Comparison of ENCODE assay signal across 8 cellular contexts in the genomic region with DNA sequence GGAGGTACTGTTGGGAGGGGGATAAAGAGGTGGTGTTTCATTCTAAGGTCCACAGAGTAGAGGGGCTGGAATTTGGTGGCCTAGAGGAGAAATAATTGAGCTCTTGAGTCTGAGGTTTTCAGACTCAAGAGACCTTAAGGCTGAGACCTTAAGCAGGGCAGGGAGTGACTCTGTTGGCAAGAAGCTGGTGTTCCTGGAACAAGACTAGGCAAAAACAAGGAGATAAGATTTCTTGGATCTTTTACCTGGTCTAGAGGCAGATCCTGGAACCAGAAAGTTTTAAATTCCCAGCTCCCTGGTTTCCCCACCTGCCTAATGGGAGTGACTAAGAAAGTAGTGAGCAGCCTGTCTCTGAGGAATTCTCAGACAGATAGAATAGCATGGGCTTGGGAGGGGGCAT. TPM values are rescaled to one million over a fixed set of nuclear protein-coding genes. Genes with fewer than 3 reads are reported as not detected.
"Had no signal": no experiment of that assay in that cellular context is flagged by ENCODE, and none has a peak within 500 bp of the region (broad histone marks: within the 10 kb centered on the region; RNA-seq: fewer than 3 reads in every experiment).

No MANE protein-coding gene starts in this region.

- H3K4me3 Mint-ChIP-seq: GM23338, H9, IgD-negative memory B cell had no signal

- DNase-seq: H9, HCEC 1CT had no signal

- H3K4me3 ChIP-seq: GM23338 had no signal

- H3K9me3 Mint-ChIP-seq: GM23338, H9 had no signal

- H3K27ac ChIP-seq: HL-60 had no signal

- H3K27ac Mint-ChIP-seq: GM23338, H9 had no signal

- ATAC-seq: GM23338, HepG2 had no signal

- H3K4me1 Mint-ChIP-seq: GM23338, H9, IgD-negative memory B cell had no signal

RNA-seq across cellular contexts. Expression of a gene that starts 4.1 kb away (rescaled TPM):
- total RNA-seq: GM23338, H1, H9, HepG2, HT1080 had no signal
- polyA plus RNA-seq: GM23338, H1, HepG2, IgD-negative memory B cell had no signal

RNA-seq across cellular contexts. Expression of a gene that starts 22.9 kb away (rescaled TPM):
- total RNA-seq: GM23338, H1, H9, HepG2, HT1080 had no signal
- polyA plus RNA-seq: GM23338, H1, HepG2, IgD-negative memory B cell had no signal

RNA-seq across cellular contexts. Expression of a gene that starts 51.5 kb away (rescaled TPM):
- total RNA-seq: GM23338, H1, HepG2 had no signal
- polyA plus RNA-seq: GM23338, HepG2, IgD-negative memory B cell had no signal
